13 cellular contexts compared by ENCODE assay signal in the genomic region with DNA sequence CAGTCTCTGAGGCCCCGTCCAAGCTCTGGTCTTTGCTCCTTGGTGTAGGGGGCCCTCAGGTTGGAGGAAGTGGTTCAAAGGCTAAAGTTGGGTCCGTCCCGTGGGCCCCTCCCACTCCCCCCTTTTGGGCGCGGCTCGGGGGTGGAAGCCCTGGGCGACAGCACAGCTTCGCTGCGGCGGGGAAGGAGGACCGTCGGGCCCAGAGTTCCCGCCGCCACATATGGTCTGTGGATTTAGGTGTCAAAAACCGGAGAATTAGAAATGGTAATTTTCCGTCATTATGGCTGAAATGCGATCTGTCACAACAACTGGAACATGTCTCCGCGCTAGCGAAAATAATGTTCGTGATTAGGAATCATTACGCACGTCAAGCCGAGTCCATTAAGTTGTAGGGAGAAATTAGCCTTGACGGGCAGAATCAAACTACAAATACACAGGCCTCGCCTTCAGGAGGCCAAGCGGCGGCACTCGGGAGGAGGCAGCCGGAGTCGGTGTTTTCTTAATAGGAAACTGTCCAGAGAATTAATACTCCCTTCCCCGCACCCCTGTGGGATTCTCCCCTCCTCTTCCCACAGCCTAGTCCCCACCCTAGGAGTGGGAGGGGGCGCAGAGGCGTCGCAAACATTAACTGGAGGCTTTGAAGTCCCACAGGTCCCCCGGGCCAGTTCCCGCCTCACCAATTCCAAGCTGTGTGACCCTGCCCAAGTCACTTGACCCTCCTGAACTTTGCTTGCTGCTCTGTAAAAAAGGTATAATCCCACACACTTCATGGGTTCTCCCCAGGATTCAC. TPM values are rescaled to one million over a fixed set of nuclear protein-coding genes. Genes with fewer than 3 reads are reported as not detected.
DNase-seq lines count a peak whose midpoint lies in the region; ATAC-seq, FAIRE-seq and TF ChIP-seq lines count a peak whose summit lies in the region.
"Had no signal": no experiment of that assay in that cellular context is flagged by ENCODE, and none has a peak within 500 bp of the region (broad histone marks: within the 10 kb centered on the region; RNA-seq: fewer than 3 reads in every experiment).

No MANE protein-coding gene starts in this region.

- no peaks in the 10 kb centered on the region for H3K9me2 ChIP-seq in MM.1S (replicated peaks; ENCODE audit: insufficient read depth, low read length)

- TF ChIP-seq RAD21 in HepG2 (CRISPR knock-in tag; IDR thresholded peaks at IDR 0.05) = no peak

- H3K79me2 ChIP-seq in HepG2 (ENCODE audit: insufficient read depth, low read length) (no peaks in the 10 kb centered on the region), MM.1S (ENCODE audit: low read length) (no peaks in the 10 kb centered on the region)

- no peak overlapping the region for H3K9ac ChIP-seq in HepG2 (ENCODE audit: insufficient read depth, low read depth, low read length)
- no peak overlapping the region for H3K9ac ChIP-seq in MM.1S (ENCODE audit: low read length)

- TF ChIP-seq CTCF in HepG2 (CRISPR knock-in tag; IDR thresholded peaks at IDR 0.05) (no peak), right lobe of liver (IDR thresholded peaks at IDR 0.05) (no peak), MM.1S (IDR thresholded peaks at IDR 0.05; ENCODE audit: low read length) (no peak), type B pancreatic cell (conservative IDR thresholded peaks at IDR 0.05) (no peak)

- no peak overlapping the region for H3K27ac Mint-ChIP-seq in type B pancreatic cell
- H3K27ac Mint-ChIP-seq: CD4-positive, CD25-positive, alpha-beta regulatory T cell had no signal

- H3K4me1 Mint-ChIP-seq in type B pancreatic cell (ENCODE audit: unreplicated experiment) = peaks cover 8% of the 10 kb centered on the region

- no peak overlapping the region for H3K27ac ChIP-seq in HepG2 (ENCODE audit: extremely low read length, insufficient read depth, low read length)
- no peak overlapping the region for H3K27ac ChIP-seq in right lobe of liver
- H3K27ac ChIP-seq in MM.1S (ENCODE audit: low read length) = no peak overlapping the region
- H3K27ac ChIP-seq: testis had no signal

- H3K4me1 ChIP-seq in HepG2 (ENCODE audit: insufficient read depth, low read length) = 0 out of 2 replicates have a peak, but pooled peaks cover 4% of the 10 kb centered on the region
- peaks cover 0 to 5% (median 0%) of the 10 kb centered on the region in 4 donors for H3K4me1 ChIP-seq in right lobe of liver
- H3K4me1 ChIP-seq in MM.1S (ENCODE audit: low read length) = 0 out of 2 replicates have a peak, but pooled peaks cover 5% of the 10 kb centered on the region

- no peak overlapping the region for H2AFZ ChIP-seq in HepG2 (ENCODE audit: low read length)
- no peak overlapping the region for H2AFZ ChIP-seq in MM.1S (ENCODE audit: low read length)

- FAIRE-seq in HepG2 (lab: Jason Lieb, UNC) (no peak), frontal cortex (lab: Jason Lieb, UNC) (no peak)

- H4K20me1 ChIP-seq in HepG2 (ENCODE audit: insufficient read depth, low read length) (no peaks in the 10 kb centered on the region), MM.1S (ENCODE audit: insufficient read depth, low read length) (no peaks in the 10 kb centered on the region)

- in situ Hi-C loops in HepG2 (cut with HindIII; ENCODE audit: extremely low pct_ligation_motif_present, low pct_unique_long_range_greater_than_20kb) = no loop called here

- no peaks in the 10 kb centered on the region for H3K9me3 ChIP-seq in HepG2 (ENCODE audit: low read length)
- H3K9me3 ChIP-seq in right lobe of liver = no peaks in the 10 kb centered on the region
- H3K9me3 ChIP-seq in MM.1S (replicated peaks; ENCODE audit: insufficient read depth, low read length) = no peaks in the 10 kb centered on the region
- H3K9me3 ChIP-seq: testis had no signal

- peaks cover 96% of the 10 kb centered on the region for H3K27me3 Mint-ChIP-seq in type B pancreatic cell

- CTCF ChIA-PET in HepG2 (lab: Yijun Ruan, JAX; ENCODE audit: low intra/inter-chr PET ratio, low total read pairs) = no interaction called here

- no peak for ATAC-seq in HepG2
- ATAC-seq in right lobe of liver = no peak
- no peak for ATAC-seq in sciatic nerve

- H3F3A ChIP-seq in MM.1S (ENCODE audit: insufficient read depth, low read length) = no peaks in the 10 kb centered on the region

- 59% methylated on average over 32 of the region's 37 CpGs for WGBS in HepG2 (ENCODE audit: low lambda C conversion rate)
- WGBS in right lobe of liver (ENCODE audit: insufficient coverage, low coverage, low lambda C conversion rate, missing lambda C conversion rate) = 7% methylated on average over 25 of the region's 37 CpGs

- peak overlapping the region; percentile 38 for H3K4me3 Mint-ChIP-seq in type B pancreatic cell

- H3K4me3 ChIP-seq in HepG2 (replicated peaks in 1 of 3; ENCODE audit: insufficient read depth in 1 of 3, low read depth in 2 of 3, low read length in 3 of 3) (no peak overlapping the region), right lobe of liver (no peak overlapping the region), MM.1S (ENCODE audit: low read length) (no peak overlapping the region)
- H3K4me3 ChIP-seq: testis had no signal

- POLR2A ChIA-PET in HepG2 (lab: Yijun Ruan, JAX) = no interaction called here

- H3K27me3 ChIP-seq in HepG2 (ENCODE audit: control insufficient read depth in 1 of 2, insufficient read depth in 2 of 2, low read length in 2 of 2) = peaks cover 8 to 82% of the 10 kb centered on the region in 2 experiments; a peak in 4 of 5 replicates
- H3K27me3 ChIP-seq in right lobe of liver = peaks cover 8 to 44% of the 10 kb centered on the region in 2 donors
- H3K27me3 ChIP-seq in MM.1S (replicated peaks; ENCODE audit: insufficient read depth, low read length) = peaks cover 45% of the 10 kb centered on the region
- H3K27me3 ChIP-seq: testis had no signal

- no peaks in the 10 kb centered on the region for H3K36me3 Mint-ChIP-seq in type B pancreatic cell
- H3K36me3 Mint-ChIP-seq: CD4-positive, CD25-positive, alpha-beta regulatory T cell had no signal

- no peak overlapping the region for H3K4me2 ChIP-seq in HepG2 (ENCODE audit: low read depth, low read length)
- H3K4me2 ChIP-seq in MM.1S (ENCODE audit: low read depth, low read length) = peak overlapping the region; percentile 95

- intact Hi-C loops in HepG2 (cut with micrococcal nuclease; ENCODE audit: unreplicated experiment) = no loop called here
- intact Hi-C loops in right lobe of liver (cut with DNase I) = no loop called here
- intact Hi-C loops in sciatic nerve (cut with DNase I) = no loop called here

- no peaks in the 10 kb centered on the region for H3K9me3 Mint-ChIP-seq in type B pancreatic cell

- TF ChIP-seq EP300 in HepG2 (IDR thresholded peaks at IDR 0.05; ENCODE audit: low read depth in 2 of 2, low read length in 2 of 2) (no peak), HepG2 (CRISPR knock-in tag; IDR thresholded peaks at IDR 0.05; ENCODE audit: borderline replicate concordance) (no peak)

- no peaks in the 10 kb centered on the region for H3K36me3 ChIP-seq in HepG2 (replicated peaks in 1 of 2; ENCODE audit: control insufficient read depth in 1 of 2, insufficient read depth in 2 of 2, low read length in 2 of 2)
- no peaks in the 10 kb centered on the region for H3K36me3 ChIP-seq in right lobe of liver
- H3K36me3 ChIP-seq in MM.1S (replicated peaks; ENCODE audit: insufficient read depth, low read length) = no peaks in the 10 kb centered on the region

- DNase-seq in HepG2 (ENCODE audit: low spot score) (no peak), right lobe of liver (no peak), MM.1S (peak; percentile 4), frontal cortex (ENCODE audit: low spot score in 2 of 2) (peak; percentile 7 to 12), type B pancreatic cell (ENCODE audit: extremely low spot score, unreplicated experiment) (no peak), HuH-7 (ENCODE audit: low spot score) (no peak), sciatic nerve (ENCODE audit: low spot score) (no peak)
- DNase-seq in stimulated activated CD4-positive, alpha-beta T cell treated with anti-CD3 and anti-CD28 coated beads, Interleukin-15, amount 100 ng/mL, for 24 hours = no peak
- DNase-seq: EL, NCI-H2227 treated with DMSO at 0.1 percent for 48 hours, testis had no signal

- no TSS peak for BruUV-seq in HepG2 (replicated peaks; lab: Mats Ljungman, UMichigan)

- no peak for TF ChIP-seq POLR2A in HepG2 (IDR thresholded peaks at IDR 0.05; ENCODE audit: insufficient read depth in 1 of 2, low read depth in 2 of 2, low read length in 2 of 2)
- TF ChIP-seq POLR2A in right lobe of liver (IDR thresholded peaks at IDR 0.05) = no peak

RNA-seq across cellular contexts. Expression of gene NKX3-2, which starts 15.0 kb away (rescaled TPM):
- total RNA-seq in HepG2 (2016; rRNA removed; fragmentation: Illumina TruSeq; extraction: Trizol) (0.07 and 0.13 TPM in 2 replicates), right lobe of liver (not detected), frontal cortex (not detected), type B pancreatic cell (ENCODE audit: low replicate concordance) (0.79 and 6.0 TPM in 2 replicates), sciatic nerve (not detected)
- not detected in 2 replicates for total RNA-seq in HepG2 (2016; cell fraction: cytosol; rRNA removed; fragmentation: Illumina TruSeq; extraction: Trizol; ENCODE audit: low read depth)
- 0.22 TPM in 1 of 2 replicates, not detected in the other for total RNA-seq in HepG2 (2016; cell fraction: insoluble cytoplasmic fraction; rRNA removed; fragmentation: Illumina TruSeq; extraction: Trizol)
- 0.06 and 0.07 TPM in 2 replicates for total RNA-seq in HepG2 (2016; cell fraction: membrane; rRNA removed; fragmentation: Illumina TruSeq; extraction: Trizol)
- 0.16 TPM in 1 of 2 replicates, not detected in the other for total RNA-seq in HepG2 (2016; cell fraction: nucleus; rRNA removed; fragmentation: Illumina TruSeq; extraction: Trizol)
- 0.07 and 0.12 TPM in 2 replicates for polyA plus RNA-seq in HepG2 (2011; rRNA removed)
- polyA plus RNA-seq in HepG2 (2011; cell fraction: cytosol; rRNA removed) = 0.05 and 0.08 TPM in 2 replicates
- polyA plus RNA-seq in HepG2 (2011; cell fraction: nucleus; rRNA removed) = 0.29 and 0.33 TPM in 2 replicates
- 0.04 and 0.07 TPM in 2 replicates for polyA plus RNA-seq in HepG2 (2012)
- polyA plus RNA-seq in HepG2 (2016; cell fraction: cytosol; fragmentation: Illumina TruSeq; extraction: Trizol; ENCODE audit: low read depth) = not detected in 2 replicates
- polyA plus RNA-seq in HepG2 (2016; cell fraction: insoluble cytoplasmic fraction; fragmentation: Illumina TruSeq; extraction: Trizol; ENCODE audit: low read depth) = not detected in 2 replicates
- not detected in 2 replicates for polyA plus RNA-seq in HepG2 (2016; cell fraction: membrane; fragmentation: Illumina TruSeq; extraction: Trizol; ENCODE audit: low read depth)
- 0.27 TPM in 1 of 2 replicates, not detected in the other for polyA plus RNA-seq in HepG2 (2016; cell fraction: nucleus; fragmentation: Illumina TruSeq; extraction: Trizol; ENCODE audit: insufficient read depth, low read depth)
- polyA minus RNA-seq in HepG2 (2011; rRNA and poly(A)+ RNA removed; ENCODE audit: low replicate concordance) = 0.05 and 0.18 TPM in 2 replicates
- not detected in 2 replicates for polyA minus RNA-seq in HepG2 (2011; cell fraction: cytosol; rRNA and poly(A)+ RNA removed)
- 0.13 TPM in 1 of 2 replicates, not detected in the other for polyA minus RNA-seq in HepG2 (2011; cell fraction: nucleus; rRNA and poly(A)+ RNA removed)
- total RNA-seq: CD4-positive, CD25-positive, alpha-beta regulatory T cell; glomerular endothelial cell had no signal
- polyA plus RNA-seq: CD4-positive, CD25-positive, alpha-beta regulatory T cell had no signal

RNA-seq across cellular contexts. Expression of gene RAB28, which starts 45.2 kb away (rescaled TPM):
- total RNA-seq in HepG2 (2016; rRNA removed; fragmentation: Illumina TruSeq; extraction: Trizol) (18.2 and 20.9 TPM in 2 replicates), right lobe of liver (1 to 10 TPM; 3.8 to 5.8 (median 5.1) TPM), frontal cortex (22.4 TPM), type B pancreatic cell (ENCODE audit: low replicate concordance) (16.4 and 20.8 TPM in 2 replicates), sciatic nerve (25.0 TPM)
- total RNA-seq in HepG2 (2016; cell fraction: cytosol; rRNA removed; fragmentation: Illumina TruSeq; extraction: Trizol; ENCODE audit: low read depth) = 10.2 and 13.2 TPM in 2 replicates
- total RNA-seq in HepG2 (2016; cell fraction: insoluble cytoplasmic fraction; rRNA removed; fragmentation: Illumina TruSeq; extraction: Trizol) = 18.2 and 18.8 TPM in 2 replicates
- 23.4 and 23.7 TPM in 2 replicates for total RNA-seq in HepG2 (2016; cell fraction: membrane; rRNA removed; fragmentation: Illumina TruSeq; extraction: Trizol)
- 28.8 and 32.8 TPM in 2 replicates for total RNA-seq in HepG2 (2016; cell fraction: nucleus; rRNA removed; fragmentation: Illumina TruSeq; extraction: Trizol)
- polyA plus RNA-seq in HepG2 (2011; rRNA removed) = 9.4 and 11.8 TPM in 2 replicates
- polyA plus RNA-seq in HepG2 (2011; cell fraction: cytosol; rRNA removed) = 6.1 and 9.1 TPM in 2 replicates
- polyA plus RNA-seq in HepG2 (2011; cell fraction: nucleus; rRNA removed) = 5.8 and 6.3 TPM in 2 replicates
- 9.1 and 9.7 TPM in 2 replicates for polyA plus RNA-seq in HepG2 (2012)
- 10.5 and 11.4 TPM in 2 replicates for polyA plus RNA-seq in HepG2 (2016; cell fraction: cytosol; fragmentation: Illumina TruSeq; extraction: Trizol; ENCODE audit: low read depth)
- 20.2 and 24.7 TPM in 2 replicates for polyA plus RNA-seq in HepG2 (2016; cell fraction: insoluble cytoplasmic fraction; fragmentation: Illumina TruSeq; extraction: Trizol; ENCODE audit: low read depth)
- 17.6 and 17.9 TPM in 2 replicates for polyA plus RNA-seq in HepG2 (2016; cell fraction: membrane; fragmentation: Illumina TruSeq; extraction: Trizol; ENCODE audit: low read depth)
- 17.4 and 20.1 TPM in 2 replicates for polyA plus RNA-seq in HepG2 (2016; cell fraction: nucleus; fragmentation: Illumina TruSeq; extraction: Trizol; ENCODE audit: insufficient read depth, low read depth)
- polyA minus RNA-seq in HepG2 (2011; rRNA and poly(A)+ RNA removed; ENCODE audit: low replicate concordance) = 6.0 and 7.7 TPM in 2 replicates
- polyA minus RNA-seq in HepG2 (2011; cell fraction: cytosol; rRNA and poly(A)+ RNA removed) = 4.1 and 5.9 TPM in 2 replicates
- 39.0 and 45.6 TPM in 2 replicates for polyA minus RNA-seq in HepG2 (2011; cell fraction: nucleus; rRNA and poly(A)+ RNA removed)

Comparison
In these comparisons a context has a peak if more than half of its experiments do, and no peak if none do; other contexts are left out.
1. DNase-seq: peak in MM.1S (single experiment) and frontal cortex (2 of 2); none in HepG2 (single experiment), right lobe of liver (0 of 3), type B pancreatic cell (single experiment), HuH-7 (single experiment), sciatic nerve (single experiment) and stimulated activated CD4-positive, alpha-beta T cell treated with anti-CD3 and anti-CD28 coated beads, Interleukin-15, amount 100 ng/mL, for 24 hours (single experiment).